Comparison of ENCODE assay signal across 11 cellular contexts in genomic region chr3:15429080-15429479, GRCh38. TPM values are rescaled to one million over a fixed set of nuclear protein-coding genes. Genes with fewer than 3 reads are reported as not detected.
DNase-seq lines count a peak whose midpoint lies in the region; ATAC-seq and TF ChIP-seq lines count a peak whose summit lies in the region.
"Had no signal": no experiment of that assay in that cellular context is flagged by ENCODE, and none has a peak within 500 bp of the region (broad histone marks: within the 10 kb centered on the region; RNA-seq: fewer than 3 reads in every experiment).

No MANE protein-coding gene starts in this region.

- H3K4me3 ChIP-seq in SK-N-SH (ENCODE audit: low read depth in 2 of 2, low read length in 1 of 2) = peak overlapping the region; percentile 89 to 91
- H3K4me3 ChIP-seq in WI38 (ENCODE audit: low read depth, low read length) = peak overlapping the region; percentile 94
- peak overlapping the region; percentile 99 for H3K4me3 ChIP-seq in fibroblast of pulmonary artery (replicated peaks; ENCODE audit: low read depth, low read length)
- peak overlapping the region in 2 of 3 donors; percentile 98 to 99 for H3K4me3 ChIP-seq in skeletal muscle tissue (ENCODE audit: low read length in 3 of 3)
- H3K4me3 ChIP-seq in Peyer's patch = peak overlapping the region in 2 of 4 donors; percentile 83 to 95

- no peaks in the 10 kb centered on the region for H3F3A ChIP-seq in SK-N-SH (replicated peaks; ENCODE audit: insufficient read depth)

- no peak for TF ChIP-seq EP300 in SK-N-SH (IDR thresholded peaks at IDR 0.05; ENCODE audit: borderline replicate concordance in 1 of 2, low read depth in 1 of 2, low read length in 1 of 2)

- DNase-seq in SK-N-SH (no peak), fibroblast of pulmonary artery (ENCODE audit: low read depth) (no peak), Peyer's patch (no peak)
- DNase-seq in activated effector memory CD4-positive, alpha-beta T cell treated with Interleukin-2 at 50 U/mL for 16 hours = no peak
- DNase-seq: aorta, left lung had no signal

- H3K36me3 ChIP-seq in SK-N-SH (replicated peaks in 1 of 2; ENCODE audit: control insufficient read depth in 1 of 2, insufficient read depth in 2 of 2, low read length in 1 of 2) (peaks cover 38 to 51% of the 10 kb centered on the region in 2 experiments), skeletal muscle tissue (ENCODE audit: control insufficient read depth in 3 of 3, insufficient read depth in 3 of 3, low read length in 3 of 3) (peaks cover 9 to 28% (median 26%) of the 10 kb centered on the region in 3 donors), Peyer's patch (peaks cover 0 to 43% (median 0%) of the 10 kb centered on the region in 3 donors)

- CTCF ChIA-PET in SK-N-SH (lab: Yijun Ruan, JAX) = interaction anchor here (1.6 to 3.0 kb wide), 4 partner anchors 24 to 321 kb away, joined by 4 to 12 read pairs (median 6); no protein-coding TSS in a partner anchor

- H2AFZ ChIP-seq in SK-N-SH (ENCODE audit: low read depth) = no peak overlapping the region

- H3K4me2 ChIP-seq in SK-N-SH = peak overlapping the region; percentile 98

- H3K27ac ChIP-seq in SK-N-SH (ENCODE audit: low read depth in 2 of 2, low read length in 1 of 2) (peak overlapping the region in 1 of 2 experiments; percentile 75; a peak in 1 of 4 replicates), skeletal muscle tissue (ENCODE audit: low read depth, low read length) (no peak overlapping the region), Peyer's patch (no peak overlapping the region)
- H3K27ac ChIP-seq: 22Rv1 had no signal

- peaks cover 19% of the 10 kb centered on the region; the same call in 1 of the 2 replicates for H4K20me1 ChIP-seq in SK-N-SH (ENCODE audit: insufficient read depth)

- H3K9me2 ChIP-seq in SK-N-SH = no peaks in the 10 kb centered on the region

- POLR2A ChIA-PET in SK-N-SH (lab: Yijun Ruan, JAX) = no interaction called here

- TF ChIP-seq CTCF in SK-N-SH (IDR thresholded peaks at IDR 0.05) (no peak), WI38 (IDR thresholded peaks at IDR 0.05; ENCODE audit: low read depth, low read length) (no peak), fibroblast of pulmonary artery (IDR thresholded peaks at IDR 0.05; ENCODE audit: low read length, missing control alignments) (no peak), Peyer's patch (IDR thresholded peaks at IDR 0.05) (no peak)

- no peak for TF ChIP-seq RAD21 in SK-N-SH (IDR thresholded peaks at IDR 0.05; ENCODE audit: low read length)

- H3K9ac ChIP-seq in SK-N-SH (peak overlapping the region; percentile 13; the same call in 1 of the 2 replicates), skeletal muscle tissue (ENCODE audit: low read depth in 1 of 3, low read length in 3 of 3) (peak overlapping the region in 2 of 3 donors; percentile 34 to 80)

- no peak for TF ChIP-seq POLR2A in Peyer's patch (IDR thresholded peaks at IDR 0.05)

- WGBS in SK-N-SH (ENCODE audit: low lambda C conversion rate) = 56% methylated on average over 6 of the region's 6 CpGs

- peaks cover 14 to 15% of the 10 kb centered on the region in 2 experiments; a peak in 3 of 4 replicates for H3K4me1 ChIP-seq in SK-N-SH (ENCODE audit: control insufficient read depth in 1 of 2, insufficient read depth in 2 of 2, low read depth in 1 of 2, low read length in 1 of 2)
- H3K4me1 ChIP-seq in skeletal muscle tissue (ENCODE audit: control insufficient read depth in 3 of 3, insufficient read depth in 3 of 3, low read length in 3 of 3) = peaks cover 18 to 29% (median 26%) of the 10 kb centered on the region in 3 donors
- peaks cover 0 to 32% (median 2%) of the 10 kb centered on the region in 4 donors for H3K4me1 ChIP-seq in Peyer's patch

- ATAC-seq in SK-N-SH treated with all-trans-retinoic acid at 6 μM for 48 hours (no peak), HG03097 (IDR thresholded peaks at IDR 0.05; ENCODE audit: low FRiP score, unreplicated experiment) (no peak)

- H3K27me3 ChIP-seq in SK-N-SH (ENCODE audit: insufficient read depth) (no peaks in the 10 kb centered on the region), skeletal muscle tissue (ENCODE audit: control insufficient read depth in 3 of 3, insufficient read depth in 3 of 3, low read length in 3 of 3) (no peaks in the 10 kb centered on the region), Peyer's patch (no peaks in the 10 kb centered on the region)
- H3K27me3 ChIP-seq: left lung had no signal

- no peaks in the 10 kb centered on the region for H3K9me3 ChIP-seq in SK-N-SH
- H3K9me3 ChIP-seq in skeletal muscle tissue (ENCODE audit: control insufficient read depth in 3 of 3, low read length in 3 of 3) = no peaks in the 10 kb centered on the region
- no peaks in the 10 kb centered on the region for H3K9me3 ChIP-seq in Peyer's patch
- H3K9me3 ChIP-seq: left lung had no signal

- H3K79me2 ChIP-seq in SK-N-SH (ENCODE audit: insufficient read depth) = peaks cover 75% of the 10 kb centered on the region

TF ChIP-seq in SK-N-SH, 30 proteins besides CTCF, POLR2A, EP300 and RAD21 (continues in another document):
- TF ChIP-seq TEAD4 (IDR thresholded peaks at IDR 0.05; ENCODE audit: borderline replicate concordance, insufficient read depth) (no peak), RXRA (IDR thresholded peaks at IDR 0.05; ENCODE audit: borderline replicate concordance, low read depth) (no peak), TAF1 (IDR thresholded peaks at IDR 0.05; ENCODE audit: borderline replicate concordance, low read depth, low read length) (no peak), REST (IDR thresholded peaks at IDR 0.05; ENCODE audit: low read depth, low read length) (no peak), TCF12 (IDR thresholded peaks at IDR 0.05) (no peak), YY1 (IDR thresholded peaks at IDR 0.05; ENCODE audit: low read depth) (no peak)

TF ChIP-seq in SK-N-SH treated with all-trans-retinoic acid at 6 μM for 48 hours, 23 proteins besides CTCF, POLR2A, EP300 and RAD21:
- no peak for TF ChIP-seq CREB5 (CRISPR knock-in tag; IDR thresholded peaks at IDR 0.05; ENCODE audit: low read depth)
- no peak for TF ChIP-seq TCF4 (CRISPR knock-in tag; IDR thresholded peaks at IDR 0.05; ENCODE audit: borderline replicate concordance)
- no peak for TF ChIP-seq PATZ1 (CRISPR knock-in tag; IDR thresholded peaks at IDR 0.05; ENCODE audit: borderline replicate concordance)
- TF ChIP-seq SNAI2 (CRISPR knock-in tag; IDR thresholded peaks at IDR 0.05) = no peak
- no peak for TF ChIP-seq RARB (CRISPR knock-in tag; IDR thresholded peaks at IDR 0.05)
- no peak for TF ChIP-seq TOX (CRISPR knock-in tag; IDR thresholded peaks at IDR 0.05; ENCODE audit: borderline replicate concordance)
- no peak for TF ChIP-seq GLIS3 (CRISPR knock-in tag; IDR thresholded peaks at IDR 0.05)
- no peak for TF ChIP-seq ZFP30 (CRISPR knock-in tag; IDR thresholded peaks at IDR 0.05)
- TF ChIP-seq CSDC2 (CRISPR knock-in tag; IDR thresholded peaks at IDR 0.05) = no peak
- no peak for TF ChIP-seq ISL1 (CRISPR knock-in tag; IDR thresholded peaks at IDR 0.05)

RNA-seq across cellular contexts. Expression of gene EAF1, which starts 1.7 kb away (rescaled TPM):
- polyA plus RNA-seq in SK-N-SH (2012; rRNA removed) = 10.0 and 11.1 TPM in 2 replicates
- polyA plus RNA-seq in SK-N-SH (2012; cell fraction: cytosol; rRNA removed) = 8.3 and 10.0 TPM in 2 replicates
- 9.3 and 10.6 TPM in 2 replicates for polyA plus RNA-seq in SK-N-SH (2012; cell fraction: nucleus; rRNA removed)
- total RNA-seq in skeletal muscle tissue = 7.3 TPM
- total RNA-seq in Peyer's patch = 10 to 100 TPM; 27.1 to 45.4 (median 33.0) TPM

RNA-seq across cellular contexts. Expression of gene METTL6, which starts 1.7 kb away (rescaled TPM):
- 22.7 and 23.7 TPM in 2 replicates for polyA plus RNA-seq in SK-N-SH (2012; rRNA removed)
- 24.4 and 35.0 TPM in 2 replicates for polyA plus RNA-seq in SK-N-SH (2012; cell fraction: cytosol; rRNA removed)
- 16.9 and 20.2 TPM in 2 replicates for polyA plus RNA-seq in SK-N-SH (2012; cell fraction: nucleus; rRNA removed)
- total RNA-seq in skeletal muscle tissue = 42.3 TPM
- total RNA-seq in Peyer's patch = 10 to 100 TPM in 3 of 4 donors, 1 to 10 TPM in 1; 9.5 to 16.2 (median 13.4) TPM
